In genomic region chr17:82031885-82032627, GRCh38 we compare ENCODE assay signal across 1 cellular context.
A peak's percentile ranks its signal among the peaks of the same experiment; 100 is the strongest.
TF ChIP-seq lines count a peak whose summit lies in the region.

No MANE protein-coding gene starts in this region.

TF ChIP-seq in H1, 55 proteins besides CTCF, POLR2A, EP300 and RAD21:
- no peak for TF ChIP-seq TEAD4 (IDR thresholded peaks at IDR 0.05; ENCODE audit: low read depth, low read length)
- no peak for TF ChIP-seq KDM1A (IDR thresholded peaks at IDR 0.05; ENCODE audit: borderline replicate concordance, low read length)
- TF ChIP-seq SIRT6 (IDR thresholded peaks at IDR 0.05; ENCODE audit: low read length): no peak
- TF ChIP-seq RXRA (IDR thresholded peaks at IDR 0.05; ENCODE audit: insufficient read depth, low read depth, low read length): no peak
- no peak for TF ChIP-seq SRF (IDR thresholded peaks at IDR 0.05; ENCODE audit: low read depth, low read length)
- TF ChIP-seq SAP30 (IDR thresholded peaks at IDR 0.05; ENCODE audit: insufficient read depth, insufficient replicate concordance, low read length): peak; percentile 60
- TF ChIP-seq, protein P1, sequence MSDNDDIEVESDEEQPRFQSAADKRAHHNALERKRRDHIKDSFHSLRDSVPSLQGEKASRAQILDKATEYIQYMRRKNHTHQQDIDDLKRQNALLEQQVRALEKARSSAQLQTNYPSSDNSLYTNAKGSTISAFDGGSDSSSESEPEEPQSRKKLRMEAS (IDR thresholded peaks at IDR 0.05): peak; percentile 86
- peak; percentile 73 for TF ChIP-seq KDM4A (IDR thresholded peaks at IDR 0.05; ENCODE audit: low read depth, low read length, severe bottlenecking)
- 0 out of 2 replicates have a peak, but pooled peaks have one; percentile 28 for TF ChIP-seq E2F6 (IDR thresholded peaks at IDR 0.05)
